ENCODE assay signal across 2 cellular contexts in genomic region chr10:122375761-122376160, GRCh38.
A peak's percentile ranks its signal among the peaks of the same experiment; 100 is the strongest.
TF ChIP-seq lines count a peak whose summit lies in the region.

No MANE protein-coding gene starts in this region.

TF ChIP-seq in GM12878, 131 proteins besides CTCF, POLR2A, EP300 and RAD21:
- TF ChIP-seq DPF2 (IDR thresholded peaks at IDR 0.05) (no peak), NFIC (IDR thresholded peaks at IDR 0.05; ENCODE audit: low read depth, low read length) (0 out of 2 replicates have a peak, but pooled peaks have one; percentile 4), TARDBP (IDR thresholded peaks at IDR 0.05; ENCODE audit: borderline replicate concordance) (no peak), ATF2 (IDR thresholded peaks at IDR 0.05; ENCODE audit: low read length) (peak; percentile 28)

TF ChIP-seq in HepG2, 621 proteins besides CTCF, POLR2A, EP300 and RAD21:
- no peak for TF ChIP-seq MTF1 (CRISPR knock-in tag; IDR thresholded peaks at IDR 0.05)
- TF ChIP-seq ZSCAN5A (CRISPR knock-in tag; IDR thresholded peaks at IDR 0.05; ENCODE audit: borderline replicate concordance) = no peak
- no peak for TF ChIP-seq USF2 (IDR thresholded peaks at IDR 0.05; ENCODE audit: low read depth, low read length)
- TF ChIP-seq USF2 (CRISPR knock-in tag; IDR thresholded peaks at IDR 0.05; ENCODE audit: borderline replicate concordance) = no peak
- TF ChIP-seq MTA3 (CRISPR knock-in tag; IDR thresholded peaks at IDR 0.05) = no peak
- no peak for TF ChIP-seq THAP7 (CRISPR knock-in tag; IDR thresholded peaks at IDR 0.05)
- no peak for TF ChIP-seq NR2F6 (IDR thresholded peaks at IDR 0.05)
- no peak for TF ChIP-seq NR2F6 (CRISPR knock-in tag; IDR thresholded peaks at IDR 0.05)
- TF ChIP-seq ZNF235 (CRISPR knock-in tag; IDR thresholded peaks at IDR 0.05; ENCODE audit: borderline replicate concordance) = no peak
